1 cellular context compared by ENCODE assay signal in the genomic region with DNA sequence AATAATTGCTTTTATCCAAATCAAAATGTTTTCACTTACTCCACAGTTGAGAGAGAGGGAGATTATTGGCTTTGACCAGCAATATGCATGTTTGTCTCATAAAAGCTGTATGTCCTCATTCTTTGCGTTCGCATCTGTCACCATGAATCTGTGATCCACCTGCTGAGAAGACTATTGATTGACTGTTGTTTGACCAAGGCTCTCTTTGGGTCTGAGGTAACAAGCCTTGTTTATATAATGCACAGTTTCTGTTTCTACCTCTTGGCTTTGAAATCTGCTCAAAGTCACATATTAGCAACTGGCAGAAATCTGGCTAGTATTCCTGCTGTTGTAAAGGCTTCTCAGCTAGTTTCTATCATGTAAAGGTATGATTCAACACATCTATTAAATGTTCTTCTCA.
A peak's percentile ranks its signal among the peaks of the same experiment; 100 is the strongest.
TF ChIP-seq lines count a peak whose summit lies in the region.

No MANE protein-coding gene starts in this region.

TF ChIP-seq in HepG2, 621 proteins besides CTCF, POLR2A, EP300 and RAD21 (continued from another document and continues in another):
- peak; percentile 57; the same call in 1 of the 2 replicates for TF ChIP-seq ZBTB20 (CRISPR knock-in tag; IDR thresholded peaks at IDR 0.05; ENCODE audit: borderline replicate concordance, low read depth)
- peak; percentile 77; the same call in 1 of the 2 replicates for TF ChIP-seq MIXL1 (CRISPR knock-in tag; IDR thresholded peaks at IDR 0.05)
- no peak for TF ChIP-seq ZNF234 (CRISPR knock-in tag; conservative IDR thresholded peaks at IDR 0.05)
- TF ChIP-seq FOXA1 (IDR thresholded peaks at IDR 0.05), result peak; percentile 66
- peak; percentile 67 for TF ChIP-seq FOXA1 (CRISPR knock-in tag; IDR thresholded peaks at IDR 0.05)
- no peak for TF ChIP-seq ZNF878 (CRISPR knock-in tag; IDR thresholded peaks at IDR 0.05)
- no peak for TF ChIP-seq ZNF230 (CRISPR knock-in tag; IDR thresholded peaks at IDR 0.05)
- peak; percentile 60 for TF ChIP-seq CEBPG (CRISPR knock-in tag; IDR thresholded peaks at IDR 0.05)
- no peak for TF ChIP-seq ATF5 (CRISPR knock-in tag; IDR thresholded peaks at IDR 0.05; ENCODE audit: low read depth)
- TF ChIP-seq NFIC (IDR thresholded peaks at IDR 0.05; ENCODE audit: low read length), result peak; percentile 78
- peak; percentile 52; the same call in 1 of the 2 replicates for TF ChIP-seq PBX2 (CRISPR knock-in tag; IDR thresholded peaks at IDR 0.05)
- TF ChIP-seq NCOA5 (CRISPR knock-in tag; IDR thresholded peaks at IDR 0.05), result no peak
- no peak for TF ChIP-seq KDM4B (CRISPR knock-in tag; IDR thresholded peaks at IDR 0.05)
- TF ChIP-seq, protein P1, sequence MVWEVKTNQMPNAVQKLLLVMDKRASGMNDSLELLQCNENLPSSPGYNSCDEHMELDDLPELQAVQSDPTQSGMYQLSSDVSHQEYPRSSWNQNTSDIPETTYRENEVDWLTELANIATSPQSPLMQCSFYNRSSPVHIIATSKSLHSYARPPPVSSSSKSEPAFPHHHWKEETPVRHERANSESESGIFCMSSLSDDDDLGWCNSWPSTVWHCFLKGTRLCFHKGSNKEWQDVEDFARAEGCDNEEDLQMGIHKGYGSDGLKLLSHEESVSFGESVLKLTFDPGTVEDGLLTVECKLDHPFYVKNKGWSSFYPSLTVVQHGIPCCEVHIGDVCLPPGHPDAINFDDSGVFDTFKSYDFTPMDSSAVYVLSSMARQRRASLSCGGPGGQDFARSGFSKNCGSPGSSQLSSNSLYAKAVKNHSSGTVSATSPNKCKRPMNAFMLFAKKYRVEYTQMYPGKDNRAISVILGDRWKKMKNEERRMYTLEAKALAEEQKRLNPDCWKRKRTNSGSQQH (CRISPR knock-in tag; IDR thresholded peaks at IDR 0.05; ENCODE audit: low read depth), result no peak
- no peak for TF ChIP-seq ZNF251 (CRISPR knock-in tag; IDR thresholded peaks at IDR 0.05)
- TF ChIP-seq ZNF12 (CRISPR knock-in tag; IDR thresholded peaks at IDR 0.05), result no peak
- peak; percentile 53 for TF ChIP-seq CREB1 (IDR thresholded peaks at IDR 0.05)
- peak; percentile 50; the same call in 1 of the 2 replicates for TF ChIP-seq CREB1 (CRISPR knock-in tag; IDR thresholded peaks at IDR 0.05)
- TF ChIP-seq ZNF75D (CRISPR knock-in tag; IDR thresholded peaks at IDR 0.05; ENCODE audit: borderline replicate concordance), result no peak
- TF ChIP-seq NKX3-1 (CRISPR knock-in tag; IDR thresholded peaks at IDR 0.05), result no peak
- no peak for TF ChIP-seq ZSCAN25 (CRISPR knock-in tag; IDR thresholded peaks at IDR 0.05)
- no peak for TF ChIP-seq ZNF101 (CRISPR knock-in tag; IDR thresholded peaks at IDR 0.05; ENCODE audit: borderline replicate concordance, low read depth)
- no peak for TF ChIP-seq ZSCAN21 (CRISPR knock-in tag; IDR thresholded peaks at IDR 0.05; ENCODE audit: borderline replicate concordance)
- TF ChIP-seq ZNF891 (CRISPR knock-in tag; IDR thresholded peaks at IDR 0.05), result no peak
- TF ChIP-seq ZNF292 (CRISPR knock-in tag; IDR thresholded peaks at IDR 0.05; ENCODE audit: borderline replicate concordance, low read depth), result 0 out of 2 replicates have a peak, but pooled peaks have one; percentile 63
- no peak for TF ChIP-seq XRCC5 (optimal IDR thresholded peaks at IDR 0.05; ENCODE audit: low read length)
- TF ChIP-seq KDM6A (CRISPR knock-in tag; IDR thresholded peaks at IDR 0.05; ENCODE audit: low read depth), result 0 out of 2 replicates have a peak, but pooled peaks have one; percentile 29
- no peak for TF ChIP-seq MED8 (CRISPR knock-in tag; IDR thresholded peaks at IDR 0.05; ENCODE audit: insufficient replicate concordance)
- no peak for TF ChIP-seq SIX4 (CRISPR knock-in tag; IDR thresholded peaks at IDR 0.05)
- no peak for TF ChIP-seq ZNF687 (CRISPR knock-in tag; IDR thresholded peaks at IDR 0.05)
- peak; percentile 92 for TF ChIP-seq FOXA3 (CRISPR knock-in tag; IDR thresholded peaks at IDR 0.05)
- TF ChIP-seq ZBTB39 (CRISPR knock-in tag; IDR thresholded peaks at IDR 0.05), result no peak
- no peak for TF ChIP-seq ZNF280D (CRISPR knock-in tag; IDR thresholded peaks at IDR 0.05)
- TF ChIP-seq ZNF780A (CRISPR knock-in tag; IDR thresholded peaks at IDR 0.05), result no peak
- TF ChIP-seq ZNF280B (CRISPR knock-in tag; IDR thresholded peaks at IDR 0.05; ENCODE audit: borderline replicate concordance), result no peak
- peak; percentile 59; the same call in 1 of the 2 replicates for TF ChIP-seq HOXA3 (CRISPR knock-in tag; IDR thresholded peaks at IDR 0.05)
- TF ChIP-seq AKAP8 (CRISPR knock-in tag; IDR thresholded peaks at IDR 0.05), result no peak
- TF ChIP-seq CENPBD1 (CRISPR knock-in tag; IDR thresholded peaks at IDR 0.05; ENCODE audit: borderline replicate concordance, low read depth), result no peak
- TF ChIP-seq ELF1 (CRISPR knock-in tag; IDR thresholded peaks at IDR 0.05), result no peak
- peak; percentile 78 for TF ChIP-seq BCL6 (CRISPR knock-in tag; IDR thresholded peaks at IDR 0.05)
- no peak for TF ChIP-seq ZNF446 (CRISPR knock-in tag; IDR thresholded peaks at IDR 0.05)
- no peak for TF ChIP-seq ZSCAN31 (CRISPR knock-in tag; IDR thresholded peaks at IDR 0.05; ENCODE audit: low read depth)
- TF ChIP-seq, protein P2, sequence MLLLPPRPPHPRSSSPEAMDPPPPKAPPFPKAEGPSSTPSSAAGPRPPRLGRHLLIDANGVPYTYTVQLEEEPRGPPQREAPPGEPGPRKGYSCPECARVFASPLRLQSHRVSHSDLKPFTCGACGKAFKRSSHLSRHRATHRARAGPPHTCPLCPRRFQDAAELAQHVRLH (CRISPR knock-in tag; IDR thresholded peaks at IDR 0.05; ENCODE audit: borderline replicate concordance, low read depth), result no peak
- peak; percentile 49; the same call in 1 of the 2 replicates for TF ChIP-seq REPIN1 (CRISPR knock-in tag; IDR thresholded peaks at IDR 0.05; ENCODE audit: borderline replicate concordance, low read depth)
- TF ChIP-seq SRSF9 (IDR thresholded peaks at IDR 0.05; ENCODE audit: borderline replicate concordance, insufficient read depth, low read depth, low read length, poor library complexity, severe bottlenecking), result no peak
- TF ChIP-seq, protein P3, sequence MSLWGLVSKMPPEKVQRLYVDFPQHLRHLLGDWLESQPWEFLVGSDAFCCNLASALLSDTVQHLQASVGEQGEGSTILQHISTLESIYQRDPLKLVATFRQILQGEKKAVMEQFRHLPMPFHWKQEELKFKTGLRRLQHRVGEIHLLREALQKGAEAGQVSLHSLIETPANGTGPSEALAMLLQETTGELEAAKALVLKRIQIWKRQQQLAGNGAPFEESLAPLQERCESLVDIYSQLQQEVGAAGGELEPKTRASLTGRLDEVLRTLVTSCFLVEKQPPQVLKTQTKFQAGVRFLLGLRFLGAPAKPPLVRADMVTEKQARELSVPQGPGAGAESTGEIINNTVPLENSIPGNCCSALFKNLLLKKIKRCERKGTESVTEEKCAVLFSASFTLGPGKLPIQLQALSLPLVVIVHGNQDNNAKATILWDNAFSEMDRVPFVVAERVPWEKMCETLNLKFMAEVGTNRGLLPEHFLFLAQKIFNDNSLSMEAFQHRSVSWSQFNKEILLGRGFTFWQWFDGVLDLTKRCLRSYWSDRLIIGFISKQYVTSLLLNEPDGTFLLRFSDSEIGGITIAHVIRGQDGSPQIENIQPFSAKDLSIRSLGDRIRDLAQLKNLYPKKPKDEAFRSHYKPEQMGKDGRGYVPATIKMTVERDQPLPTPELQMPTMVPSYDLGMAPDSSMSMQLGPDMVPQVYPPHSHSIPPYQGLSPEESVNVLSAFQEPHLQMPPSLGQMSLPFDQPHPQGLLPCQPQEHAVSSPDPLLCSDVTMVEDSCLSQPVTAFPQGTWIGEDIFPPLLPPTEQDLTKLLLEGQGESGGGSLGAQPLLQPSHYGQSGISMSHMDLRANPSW (CRISPR knock-in tag; IDR thresholded peaks at IDR 0.05; ENCODE audit: borderline replicate concordance), result no peak
- no peak for TF ChIP-seq MBD4 (IDR thresholded peaks at IDR 0.05; ENCODE audit: borderline replicate concordance, low read length)
- TF ChIP-seq ZNF674 (CRISPR knock-in tag; IDR thresholded peaks at IDR 0.05; ENCODE audit: low read depth), result no peak
- TF ChIP-seq SRY (CRISPR knock-in tag; IDR thresholded peaks at IDR 0.05), result no peak
